ENCODE assay signal across 15 cellular contexts in the genomic region with DNA sequence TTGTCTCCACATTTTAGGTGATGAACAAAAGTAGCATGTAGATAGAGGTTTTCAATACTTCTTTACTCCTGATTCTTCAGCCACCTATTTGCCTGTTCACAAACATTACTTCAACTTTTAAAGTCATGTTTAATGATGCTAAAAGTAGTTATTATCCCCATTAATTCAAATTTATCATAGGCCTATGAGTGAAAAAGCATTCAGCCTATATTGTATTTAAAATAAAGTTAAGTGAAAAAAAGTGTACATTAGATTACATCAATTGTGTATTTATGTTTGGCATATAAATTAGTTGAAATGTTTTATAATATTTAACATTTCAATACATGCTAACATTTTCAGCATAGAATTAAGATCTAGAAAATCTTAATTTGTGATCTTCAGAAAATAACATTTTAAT. TPM values are rescaled to one million over a fixed set of nuclear protein-coding genes. Genes with fewer than 3 reads are reported as not detected.
DNase-seq lines count a peak whose midpoint lies in the region; ATAC-seq and TF ChIP-seq lines count a peak whose summit lies in the region.
"Had no signal": no experiment of that assay in that cellular context is flagged by ENCODE, and none has a peak within 500 bp of the region (broad histone marks: within the 10 kb centered on the region; RNA-seq: fewer than 3 reads in every experiment).

No MANE protein-coding gene starts in this region.

- no peak overlapping the region for H3K4me3 Mint-ChIP-seq in CD14-positive monocyte

- no peak overlapping the region for H3K4me2 ChIP-seq in mammary epithelial cell (ENCODE audit: insufficient read depth, low read depth, low read length)
- H3K4me2 ChIP-seq in OCI-LY1 (ENCODE audit: low read length): peak overlapping the region; percentile 88

- H3K9me3 Mint-ChIP-seq in CD14-positive monocyte: peaks cover 0 to 6% (median 1%) of the 10 kb centered on the region in 7 donors

- no peaks in the 10 kb centered on the region for H3K27me3 ChIP-seq in breast epithelium
- H3K27me3 ChIP-seq in mammary epithelial cell (ENCODE audit: insufficient read depth, low read length): no peaks in the 10 kb centered on the region
- no peaks in the 10 kb centered on the region for H3K27me3 ChIP-seq in OCI-LY1 (ENCODE audit: insufficient read depth, low read length)
- H3K27me3 ChIP-seq in transverse colon: peaks cover 6% of the 10 kb centered on the region
- H3K27me3 ChIP-seq in colonic mucosa: no peaks in the 10 kb centered on the region
- H3K27me3 ChIP-seq: testis had no signal

- H3K27ac Mint-ChIP-seq in CD14-positive monocyte: no peak overlapping the region

- H2AFZ ChIP-seq in mammary epithelial cell (ENCODE audit: low read depth, low read length) (no peak overlapping the region), OCI-LY1 (ENCODE audit: low read length) (no peak overlapping the region)

- CTCF ChIA-PET in mammary epithelial cell (lab: Charles Lee; ENCODE audit: low non-redundant PET): no interaction called here

- TF ChIP-seq POLR2A in breast epithelium (IDR thresholded peaks at IDR 0.05): no peak
- no peak for TF ChIP-seq POLR2A in transverse colon (IDR thresholded peaks at IDR 0.05)

- no peak overlapping the region for H3K9ac ChIP-seq in mammary epithelial cell (ENCODE audit: insufficient read depth, low read length)
- peak overlapping the region; percentile 99 for H3K9ac ChIP-seq in OCI-LY1 (ENCODE audit: low read length)
- H3K9ac ChIP-seq in colonic mucosa (ENCODE audit: low read depth in 2 of 2, low read length in 2 of 2): no peak overlapping the region

- dilution Hi-C loops in mammary epithelial cell (cut with HindIII; ENCODE audit: low sequenced_read_pairs): no loop called here

- TF ChIP-seq EP300 in transverse colon (IDR thresholded peaks at IDR 0.05; ENCODE audit: low read depth): no peak

- no peaks in the 10 kb centered on the region for H3K9me2 ChIP-seq in OCI-LY1 (ENCODE audit: low read depth, low read length)

- no TSS peak for BruUV-seq in mammary epithelial cell (replicated peaks; lab: Mats Ljungman, UMichigan)

- H3K4me1 ChIP-seq in breast epithelium (no peaks in the 10 kb centered on the region), mammary epithelial cell (ENCODE audit: insufficient read depth, low read length) (peaks cover 16% of the 10 kb centered on the region), OCI-LY1 (ENCODE audit: insufficient read depth, low read length, severe bottlenecking) (peaks cover 65% of the 10 kb centered on the region), transverse colon (peaks cover 0 to 18% (median 5%) of the 10 kb centered on the region in 4 donors), colonic mucosa (no peaks in the 10 kb centered on the region)
- H3K4me1 ChIP-seq: testis had no signal

- no peaks in the 10 kb centered on the region for H3K79me2 ChIP-seq in mammary epithelial cell (ENCODE audit: insufficient read depth, low read length)
- peaks cover 79% of the 10 kb centered on the region for H3K79me2 ChIP-seq in OCI-LY1 (ENCODE audit: insufficient read depth, low read length)

- peaks cover 6 to 13% of the 10 kb centered on the region in 2 donors for H3K36me3 Mint-ChIP-seq in CD14-positive monocyte

- no peak for DNase-seq in breast epithelium (ENCODE audit: low spot score in 2 of 2)
- no peak for DNase-seq in mammary epithelial cell
- peak; percentile 21 for DNase-seq in fibroblast of the aortic adventitia (ENCODE audit: low read depth)
- DNase-seq in transverse colon: no peak
- DNase-seq in colonic mucosa: no peak
- DNase-seq in CD14-positive monocyte (ENCODE audit: low spot score): no peak
- DNase-seq: activated CD8-positive, alpha-beta memory T cell treated with anti-CD3 and anti-CD28 coated beads for 24 hours; activated effector memory CD4-positive, alpha-beta T cell treated with anti-CD3 and anti-CD28 coated beads, Interleukin-2, amount 50 U/mL, for 16 hours; EL; GOT3; KG1; testis had no signal

- TF ChIP-seq CTCF in breast epithelium (IDR thresholded peaks at IDR 0.05) (no peak), mammary epithelial cell (conservative IDR thresholded peaks at IDR 0.05 in 1 of 2, IDR thresholded peaks at IDR 0.05 in 1 of 2; ENCODE audit: extremely low read depth in 1 of 2, insufficient read depth in 1 of 2, low read depth in 1 of 2, low read length in 2 of 2) (no peak), OCI-LY1 (IDR thresholded peaks at IDR 0.05; ENCODE audit: low read length) (no peak), fibroblast of the aortic adventitia (IDR thresholded peaks at IDR 0.05; ENCODE audit: insufficient read depth, low read length) (no peak), transverse colon (IDR thresholded peaks at IDR 0.05) (no peak), colonic mucosa (IDR thresholded peaks at IDR 0.05) (no peak), CD14-positive monocyte (IDR thresholded peaks at IDR 0.05) (no peak)

- H3K27me3 Mint-ChIP-seq in CD14-positive monocyte (ENCODE audit: low read depth in 3 of 3): peaks cover 63 to 75% (median 65%) of the 10 kb centered on the region in 3 donors

- no peaks in the 10 kb centered on the region for H3F3A ChIP-seq in OCI-LY1 (ENCODE audit: insufficient read depth, low read length)

- H3K36me3 ChIP-seq in breast epithelium (no peaks in the 10 kb centered on the region), mammary epithelial cell (ENCODE audit: insufficient read depth, low read length) (no peaks in the 10 kb centered on the region), OCI-LY1 (ENCODE audit: insufficient read depth, low read length) (no peaks in the 10 kb centered on the region), transverse colon (no peaks in the 10 kb centered on the region), colonic mucosa (no peaks in the 10 kb centered on the region)

- in situ Hi-C loops in mammary epithelial cell (cut with MboI; ENCODE audit: low sequenced_read_pairs in 2 of 2): no loop called here
- in situ Hi-C loops in transverse colon (cut with MboI; ENCODE audit: low pct_ligation_motif_present in 1 of 4, low pct_unique_long_range_greater_than_20kb in 1 of 4, low sequenced_read_pairs in 3 of 4): no loop called here

- peaks cover 20% of the 10 kb centered on the region for H3K4me1 Mint-ChIP-seq in CD14-positive monocyte

- ATAC-seq in GM21529 (IDR thresholded peaks at IDR 0.05; ENCODE audit: unreplicated experiment): no peak

- H4K20me1 ChIP-seq in mammary epithelial cell (ENCODE audit: insufficient read depth, low read length): no peaks in the 10 kb centered on the region
- no peaks in the 10 kb centered on the region for H4K20me1 ChIP-seq in OCI-LY1 (ENCODE audit: insufficient read depth, low read length)

- intact Hi-C loops in breast epithelium (cut with DNase I; ENCODE audit: low total_unique reads) (no loop called here), mammary epithelial cell (cut with micrococcal nuclease) (no loop called here), transverse colon (cut with DNase I; ENCODE audit: low total_unique reads) (no loop called here), colonic mucosa (cut with DNase I) (no loop called here), CD14-positive monocyte (cut with micrococcal nuclease) (no loop called here)

- H3K9me3 ChIP-seq in breast epithelium (no peaks in the 10 kb centered on the region), mammary epithelial cell (replicated peaks; ENCODE audit: insufficient read depth, low read length) (no peaks in the 10 kb centered on the region), OCI-LY1 (ENCODE audit: low read length) (no peaks in the 10 kb centered on the region), transverse colon (no peaks in the 10 kb centered on the region), colonic mucosa (no peaks in the 10 kb centered on the region)
- H3K9me3 ChIP-seq: testis had no signal

- H3K27ac ChIP-seq in breast epithelium: peak overlapping the region; percentile 19
- H3K27ac ChIP-seq in mammary epithelial cell (ENCODE audit: insufficient read depth, low read depth, low read length): no peak overlapping the region
- H3K27ac ChIP-seq in OCI-LY1 (ENCODE audit: low read depth, low read length, poor library complexity, severe bottlenecking): peak overlapping the region; percentile 95
- H3K27ac ChIP-seq in transverse colon: peak overlapping the region; percentile 16 to 95 (median 92)
- H3K27ac ChIP-seq in colonic mucosa: no peak overlapping the region
- H3K27ac ChIP-seq: VCaP had no signal

- no peak overlapping the region for H3K4me3 ChIP-seq in breast epithelium
- H3K4me3 ChIP-seq in mammary epithelial cell (replicated peaks in 1 of 3; ENCODE audit: insufficient read depth in 1 of 3, low read depth in 2 of 3, low read length in 3 of 3): no peak overlapping the region
- peak overlapping the region; percentile 89 for H3K4me3 ChIP-seq in OCI-LY1 (ENCODE audit: low read depth, low read length, poor library complexity, severe bottlenecking)
- H3K4me3 ChIP-seq in fibroblast of the aortic adventitia (ENCODE audit: low read depth, low read length): no peak overlapping the region
- no peak overlapping the region for H3K4me3 ChIP-seq in transverse colon
- no peak overlapping the region for H3K4me3 ChIP-seq in colonic mucosa
- H3K4me3 ChIP-seq: testis had no signal

RNA-seq across cellular contexts. Expression of gene CDKN2C, which starts 10.5 kb away (rescaled TPM):
- total RNA-seq in breast epithelium: 10 to 100 TPM; 27.1 to 40.0 (median 31.1) TPM
- 1 to 10 TPM; 1.3 to 5.8 TPM for total RNA-seq in mammary epithelial cell
- polyA plus RNA-seq in mammary epithelial cell: 5.1 TPM
- polyA minus RNA-seq in mammary epithelial cell: 7.1 TPM
- 15.3 and 34.1 TPM in 2 replicates for total RNA-seq in fibroblast of the aortic adventitia (ENCODE audit: low replicate concordance)
- total RNA-seq in transverse colon: 10 to 100 TPM in 1 of 4 donors, 1 to 10 TPM in 2, not detected in 1; 6.7 to 10.3 (median 7.4) TPM
- 10 to 100 TPM in 1 of 2 donors, 1 to 10 TPM in 1; 8.1 to 21.4 TPM for total RNA-seq in colonic mucosa
- 1 to 10 TPM; 5.3 to 7.4 TPM for polyA plus RNA-seq in CD14-positive monocyte

RNA-seq across cellular contexts. Expression of gene FAF1, which starts 20.4 kb away (rescaled TPM):
- total RNA-seq in breast epithelium: 10 to 100 TPM; 34.9 to 58.2 (median 42.0) TPM
- 10 to 100 TPM; 56.3 to 72.8 TPM for total RNA-seq in mammary epithelial cell
- 20.0 TPM for polyA plus RNA-seq in mammary epithelial cell
- 29.9 TPM for polyA minus RNA-seq in mammary epithelial cell
- total RNA-seq in fibroblast of the aortic adventitia (ENCODE audit: low replicate concordance): 93.8 and 100 TPM in 2 replicates
- total RNA-seq in transverse colon: 10 to 100 TPM; 25.1 to 74.6 (median 37.2) TPM
- total RNA-seq in colonic mucosa: 10 to 100 TPM; 60.3 to 66.7 TPM
- 10 to 100 TPM; 16.9 to 29.6 TPM for polyA plus RNA-seq in CD14-positive monocyte

Comparison
In these comparisons a context has a peak if more than half of its experiments do, and no peak if none do; other contexts are left out.
1. H3K27ac ChIP-seq: peak in breast epithelium (2 of 2), OCI-LY1 (single experiment) and transverse colon (4 of 4); none in mammary epithelial cell (single experiment) and colonic mucosa (single experiment).